ENCODE assay signal across 20 cellular contexts in genomic region chr16:49546059-49546458, GRCh38.
"Had no signal": no experiment of that assay in that cellular context is flagged by ENCODE, and none has a peak within 500 bp of the region (broad histone marks: within the 10 kb centered on the region; RNA-seq: fewer than 3 reads in every experiment).

No MANE protein-coding gene starts in this region.

- H3K27ac ChIP-seq: left lung, lower lobe of right lung, neural progenitor cell, parathyroid adenoma, prostate gland had no signal

- H3K27ac Mint-ChIP-seq: endodermal cell, immature natural killer cell, memory B cell, mesothelial cell of epicardium, natural killer cell, neural progenitor cell had no signal

- H3K36me3 Mint-ChIP-seq: immature natural killer cell, memory B cell, mesothelial cell of epicardium, natural killer cell had no signal

- DNase-seq: dermis blood vessel endothelial cell; endodermal cell; erythroblast; immature natural killer cell; left lung; lower lobe of right lung; natural killer cell; nucleus accumbens; sigmoid colon; small intestine; stimulated activated CD4-positive, alpha-beta T cell treated with anti-CD3 and anti-CD28 coated beads, Interleukin-12 subunit alpha, Interleukin-12 subunit beta, amount 100 ng/mL, for 4 hours; stimulated activated naive CD4-positive, alpha-beta T cell; stomach; substantia nigra; trophoblast cell had no signal

- H3K9ac ChIP-seq: neural progenitor cell, parathyroid adenoma had no signal

- H3K27me3 ChIP-seq: left lung, neural progenitor cell, sigmoid colon had no signal

- H3K4me1 ChIP-seq: left lung, lower lobe of right lung, parathyroid adenoma, prostate gland had no signal

- H3K4me3 Mint-ChIP-seq: endodermal cell, immature natural killer cell, memory B cell, mesothelial cell of epicardium, natural killer cell, neural progenitor cell had no signal

- H3K4me3 ChIP-seq: left lung, lower lobe of right lung, neural progenitor cell, prostate gland, sigmoid colon, stomach had no signal

- H3K36me3 ChIP-seq: left lung, lower lobe of right lung, neural progenitor cell, prostate gland, sigmoid colon, stomach had no signal

- H3K79me2 ChIP-seq: parathyroid adenoma had no signal

- H3K9me3 ChIP-seq: left lung, lower lobe of right lung, prostate gland, sigmoid colon, stomach had no signal

- H3K4me1 Mint-ChIP-seq: immature natural killer cell, memory B cell, natural killer cell had no signal

- H3K9me3 Mint-ChIP-seq: endodermal cell, immature natural killer cell, mesothelial cell of epicardium, natural killer cell, neural progenitor cell had no signal

- H2AFZ ChIP-seq: neural progenitor cell, parathyroid adenoma had no signal
